ENCODE assay signal across 38 cellular contexts in the genomic region with DNA sequence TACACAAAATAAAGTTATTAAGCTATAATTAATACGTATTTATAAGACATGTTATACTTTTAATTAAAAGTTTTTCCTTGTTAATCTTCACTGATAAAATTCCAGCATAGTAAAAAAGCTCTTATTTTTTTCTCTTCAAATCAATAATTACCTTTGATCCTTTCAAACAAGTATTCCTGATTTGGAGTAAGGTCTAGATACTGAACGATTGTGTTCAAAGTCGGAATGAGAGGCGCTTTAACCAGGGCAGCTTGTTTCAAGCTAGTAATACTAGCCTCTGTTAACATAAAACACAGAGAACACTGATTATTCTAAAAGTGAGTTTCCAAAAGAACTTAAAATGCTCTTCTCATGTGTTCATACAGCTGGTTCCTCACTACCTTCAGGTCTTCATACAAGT. TPM values are rescaled to one million over a fixed set of nuclear protein-coding genes. Genes with fewer than 3 reads are reported as not detected.
"Had no signal": no experiment of that assay in that cellular context is flagged by ENCODE, and none has a peak within 500 bp of the region (broad histone marks: within the 10 kb centered on the region; RNA-seq: fewer than 3 reads in every experiment).

No MANE protein-coding gene starts in this region.

- H3K4me1 Mint-ChIP-seq: WTC11 had no signal

- H3K27ac ChIP-seq: body of pancreas, brain microvascular endothelial cell, breast epithelium, WERI-Rb-1 had no signal

- H3K9me3 ChIP-seq: adrenal gland, body of pancreas, breast epithelium had no signal

- H3K4me1 ChIP-seq: adrenal gland, body of pancreas, breast epithelium had no signal

- FAIRE-seq: astrocyte had no signal

- H3K27ac Mint-ChIP-seq: activated CD4-positive, alpha-beta memory T cell treated with anti-CD3 and anti-CD28 coated beads, Interleukin-2, amount 10 ng/mL, durations not matched to agents 7 days and 5 days; activated CD4-positive, alpha-beta T cell treated with anti-CD3 and anti-CD28 coated beads for 36 hours; activated CD4-positive, alpha-beta T cell treated with anti-CD3 and anti-CD28 coated beads, Interleukin-2, amount 10 ng/mL, durations not matched to agents 7 days and 5 days; activated CD8-positive, alpha-beta T cell treated with anti-CD3 and anti-CD28 coated beads, Interleukin-2, amount 10 ng/mL, durations not matched to agents 7 days and 5 days; activated naive CD4-positive, alpha-beta T cell treated with anti-CD3 and anti-CD28 coated beads for 36 hours; activated naive CD8-positive, alpha-beta T cell treated with anti-CD3 and anti-CD28 coated beads for 36 hours; T-helper 1 cell treated with Interleukin-12 subunit alpha and Interleukin-12 subunit beta and Interleukin-4 antibody, amounts not matched to agents 30 μg/mL and 1 μg/mL, for 36 hours; T-helper 2 cell treated with Interferon-gamma antibody and Interleukin-4, amounts not matched to agents 5 μg/mL and 100 μg/mL, for 36 hours; WTC11 had no signal

- ATAC-seq: activated CD4-positive, alpha-beta T cell treated with anti-CD3 and anti-CD28 coated beads for 36 hours; activated CD4-positive, CD25-positive, alpha-beta regulatory T cell treated with anti-CD3 and anti-CD28 coated beads, Interleukin-2, amount 50 U/mL, for 24 hours; activated CD8-positive, alpha-beta memory T cell treated with anti-CD3 and anti-CD28 coated beads, Interleukin-2, amount 10 ng/mL, durations not matched to agents 7 days and 5 days; activated CD8-positive, alpha-beta T cell treated with anti-CD3 and anti-CD28 coated beads, Interleukin-2, amount 10 ng/mL, durations not matched to agents 7 days and 5 days; activated naive CD4-positive, alpha-beta T cell treated with anti-CD3 and anti-CD28 coated beads, Interleukin-2, amount 50 U/mL, for 72 hours; body of pancreas; WTC11 had no signal

- DNase-seq: activated CD4-positive, alpha-beta memory T cell treated with anti-CD3 and anti-CD28 coated beads, Interleukin-2, amount 10 ng/mL, durations not matched to agents 7 days and 5 days; activated CD4-positive, alpha-beta T cell treated with anti-CD3 and anti-CD28 coated beads for 1 hour; activated CD4-positive, alpha-beta T cell treated with anti-CD3 and anti-CD28 coated beads for 36 hours; activated CD4-positive, alpha-beta T cell treated with anti-CD3 and anti-CD28 coated beads for 48 hours; activated CD4-positive, alpha-beta T cell treated with anti-CD3 and anti-CD28 coated beads, Interleukin-2, amount 10 ng/mL, durations not matched to agents 7 days and 5 days; activated CD4-positive, alpha-beta T cell treated with anti-CD3 and anti-CD28 coated beads, Interleukin-2, amount 50 U/mL, for 48 hours; activated CD4-positive, CD25-positive, alpha-beta regulatory T cell; activated CD8-positive, alpha-beta memory T cell treated with anti-CD3 and anti-CD28 coated beads for 24 hours; activated CD8-positive, alpha-beta memory T cell treated with anti-CD3 and anti-CD28 coated beads, Interleukin-2, amount 10 ng/mL, durations not matched to agents 7 days and 5 days; activated CD8-positive, alpha-beta memory T cell treated with anti-CD3 and anti-CD28 coated beads, Interleukin-2, amount 50 U/mL, for 48 hours; activated CD8-positive, alpha-beta T cell treated with anti-CD3 and anti-CD28 coated beads, Interleukin-2, amount 10 ng/mL, durations not matched to agents 7 days and 5 days; activated effector memory CD4-positive, alpha-beta T cell treated with anti-CD3 and anti-CD28 coated beads, Interleukin-2, amount 50 U/mL, for 16 hours; activated gamma-delta T cell treated with Interleukin-2 at 50 U/mL for 16 hours; activated naive CD4-positive, alpha-beta T cell; activated naive CD4-positive, alpha-beta T cell treated with anti-CD3 and anti-CD28 coated beads for 36 hours; activated naive CD4-positive, alpha-beta T cell treated with anti-CD3 and anti-CD28 coated beads, Interleukin-2, amount 50 U/mL, for 16 hours; activated naive CD8-positive, alpha-beta T cell treated with anti-CD3 and anti-CD28 coated beads for 36 hours; activated T-cell treated with anti-CD3 and anti-CD28 coated beads, Interleukin-2, amount 50 U/mL, for 24 hours; activated T-cell treated with anti-CD3 and anti-CD28 coated beads, Interleukin-2, amount 50 U/mL, for 48 hours; adrenal gland; amniotic stem cell; aorta; body of pancreas; brain microvascular endothelial cell; central memory CD4-positive, alpha-beta T cell; T-helper 1 cell; T-helper 2 cell; T-helper 9 cell; WERI-Rb-1 had no signal

- H3K36me3 ChIP-seq: breast epithelium had no signal

- H3K9me3 Mint-ChIP-seq: activated CD4-positive, alpha-beta memory T cell treated with anti-CD3 and anti-CD28 coated beads, Interleukin-2, amount 10 ng/mL, durations not matched to agents 7 days and 5 days; activated CD4-positive, alpha-beta T cell treated with anti-CD3 and anti-CD28 coated beads, Interleukin-2, amount 10 ng/mL, durations not matched to agents 7 days and 5 days; activated naive CD4-positive, alpha-beta T cell treated with anti-CD3 and anti-CD28 coated beads for 36 hours; activated naive CD4-positive, alpha-beta T cell treated with anti-CD3 and anti-CD28 coated beads, Interleukin-2, amount 50 U/mL, for 72 hours; activated naive CD8-positive, alpha-beta T cell treated with anti-CD3 and anti-CD28 coated beads for 36 hours; activated T-cell treated with anti-CD3 and anti-CD28 coated beads, Interleukin-2, amount 50 U/mL, for 24 hours; T-helper 1 cell treated with Interleukin-12 subunit alpha and Interleukin-12 subunit beta and Interleukin-4 antibody, amounts not matched to agents 30 μg/mL and 1 μg/mL, for 36 hours; T-helper 2 cell treated with Interferon-gamma antibody and Interleukin-4, amounts not matched to agents 5 μg/mL and 100 μg/mL, for 36 hours; WTC11 had no signal

- H3K27me3 ChIP-seq: adrenal gland, body of pancreas, brain microvascular endothelial cell, breast epithelium had no signal

- H3K4me3 ChIP-seq: adrenal gland, body of pancreas, breast epithelium had no signal

- H3K27me3 Mint-ChIP-seq: activated CD4-positive, alpha-beta memory T cell treated with anti-CD3 and anti-CD28 coated beads, Interleukin-2, amount 10 ng/mL, durations not matched to agents 7 days and 5 days; activated CD4-positive, alpha-beta T cell treated with anti-CD3 and anti-CD28 coated beads for 36 hours; activated CD4-positive, alpha-beta T cell treated with anti-CD3 and anti-CD28 coated beads, Interleukin-2, amount 10 ng/mL, durations not matched to agents 7 days and 5 days; activated CD8-positive, alpha-beta memory T cell treated with anti-CD3 and anti-CD28 coated beads, Interleukin-2, amount 10 ng/mL, durations not matched to agents 7 days and 5 days; activated naive CD8-positive, alpha-beta T cell treated with anti-CD3 and anti-CD28 coated beads for 36 hours; activated T-cell treated with anti-CD3 and anti-CD28 coated beads, Interleukin-2, amount 50 U/mL, for 24 hours had no signal

- H3K4me3 Mint-ChIP-seq: activated CD4-positive, alpha-beta memory T cell treated with anti-CD3 and anti-CD28 coated beads, Interleukin-2, amount 10 ng/mL, durations not matched to agents 7 days and 5 days; activated CD4-positive, alpha-beta T cell treated with anti-CD3 and anti-CD28 coated beads for 36 hours; activated CD4-positive, alpha-beta T cell treated with anti-CD3 and anti-CD28 coated beads, Interleukin-2, amount 10 ng/mL, durations not matched to agents 7 days and 5 days; activated CD8-positive, alpha-beta memory T cell treated with anti-CD3 and anti-CD28 coated beads, Interleukin-2, amount 10 ng/mL, durations not matched to agents 7 days and 5 days; activated CD8-positive, alpha-beta T cell treated with anti-CD3 and anti-CD28 coated beads, Interleukin-2, amount 10 ng/mL, durations not matched to agents 7 days and 5 days; activated naive CD4-positive, alpha-beta T cell treated with anti-CD3 and anti-CD28 coated beads for 36 hours; activated naive CD8-positive, alpha-beta T cell treated with anti-CD3 and anti-CD28 coated beads for 36 hours; activated T-cell treated with anti-CD3 and anti-CD28 coated beads, Interleukin-2, amount 50 U/mL, for 24 hours; T-helper 1 cell treated with Interleukin-12 subunit alpha and Interleukin-12 subunit beta and Interleukin-4 antibody, amounts not matched to agents 30 μg/mL and 1 μg/mL, for 36 hours; T-helper 2 cell treated with Interferon-gamma antibody and Interleukin-4, amounts not matched to agents 5 μg/mL and 100 μg/mL, for 36 hours; WTC11 had no signal

RNA-seq across cellular contexts. Expression of a gene that starts 29.4 kb away (rescaled TPM):
- total RNA-seq: activated CD4-positive, alpha-beta memory T cell treated with anti-CD3 and anti-CD28 coated beads, Interleukin-2, amount 10 ng/mL, durations not matched to agents 7 days and 5 days; activated CD4-positive, alpha-beta T cell treated with anti-CD3 and anti-CD28 coated beads for 36 hours; activated CD4-positive, alpha-beta T cell treated with anti-CD3 and anti-CD28 coated beads, Interleukin-2, amount 10 ng/mL, durations not matched to agents 7 days and 5 days; activated CD8-positive, alpha-beta memory T cell treated with anti-CD3 and anti-CD28 coated beads, Interleukin-2, amount 10 ng/mL, durations not matched to agents 7 days and 5 days; activated CD8-positive, alpha-beta T cell treated with anti-CD3 and anti-CD28 coated beads, Interleukin-2, amount 10 ng/mL, durations not matched to agents 7 days and 5 days; activated naive CD4-positive, alpha-beta T cell treated with anti-CD3 and anti-CD28 coated beads for 36 hours; activated naive CD4-positive, alpha-beta T cell treated with anti-CD3 and anti-CD28 coated beads, Interleukin-2, amount 50 U/mL, for 72 hours; activated naive CD8-positive, alpha-beta T cell treated with anti-CD3 and anti-CD28 coated beads for 36 hours; adrenal gland; aorta; astrocyte; body of pancreas; breast epithelium; cardiac septum; cerebellum; WTC11 had no signal
- polyA plus RNA-seq: aorta had no signal
